Comparison of ENCODE assay signal across 8 cellular contexts in genomic region chr4:118684873-118685811, GRCh38. TPM values are rescaled to one million over a fixed set of nuclear protein-coding genes. Genes with fewer than 3 reads are reported as not detected.
DNase-seq lines count a peak whose midpoint lies in the region; ATAC-seq, FAIRE-seq and TF ChIP-seq lines count a peak whose summit lies in the region.

METTL14 (plus strand) TSS chr4:118685392; CDS start chr4:118685535, 143 bp downstream.

- H3K27me3 Mint-ChIP-seq in activated T-helper 1 cell treated with anti-CD3 and anti-CD28 coated beads, Interleukin-12 subunit alpha, Interleukin-12 subunit beta, Interleukin-2, Interleukin-4 antibody, amounts not matched to agents 30 ng/mL and 10 ng/mL and 1 ng/mL, durations not matched to agents 14 hours and 24 hours and 36 hours (ENCODE audit: insufficient read depth): no peaks in the 10 kb centered on the region
- no peaks in the 10 kb centered on the region for H3K27me3 Mint-ChIP-seq in naive thymus-derived CD4-positive, alpha-beta T cell
- H3K27me3 Mint-ChIP-seq in stimulated activated naive B cell treated with anti-CD40 and anti-IgM and Interleukin-4, amounts not matched to agents 10 μg/mL and 1 μg/mL and 100 μg/mL, for 72 hours: no peaks in the 10 kb centered on the region

- peaks cover 25% of the 10 kb centered on the region for H3K79me2 ChIP-seq in fibroblast of lung (ENCODE audit: control insufficient read depth, insufficient read depth, low read length)

- H3K4me1 ChIP-seq in fibroblast of lung (ENCODE audit: control insufficient read depth, extremely low read depth, insufficient read depth, low read length): peaks cover 7% of the 10 kb centered on the region
- peaks cover 13 to 14% of the 10 kb centered on the region in 2 donors for H3K4me1 ChIP-seq in naive thymus-derived CD4-positive, alpha-beta T cell (ENCODE audit: control insufficient read depth in 2 of 2, insufficient read depth in 2 of 2, low read length in 2 of 2)

- no peaks in the 10 kb centered on the region for H4K20me1 ChIP-seq in fibroblast of lung (ENCODE audit: control insufficient read depth, extremely low read depth, insufficient read depth, low read length)

- H3K9ac ChIP-seq in fibroblast of lung (ENCODE audit: insufficient read depth, low read length): peak within 1 kb of the TSS; percentile 80

- POLR2A ChIA-PET in naive thymus-derived CD4-positive, alpha-beta T cell (lab: Charles Lee): interaction anchor here (0.7 to 1.0 kb wide), 5 partner anchors 9 to 769 kb away, joined by 3 to 20 read pairs (median 4); no protein-coding TSS in a partner anchor

- FAIRE-seq in RCC 7860 (lab: Jason Lieb, UNC): peak; percentile 12

- no peaks in the 10 kb centered on the region for H3K9me3 ChIP-seq in fibroblast of lung (ENCODE audit: control insufficient read depth, insufficient read depth, low read depth, low read length)
- no peaks in the 10 kb centered on the region for H3K9me3 ChIP-seq in naive thymus-derived CD4-positive, alpha-beta T cell (ENCODE audit: control insufficient read depth in 2 of 3, low read length in 3 of 3)

- CTCF ChIA-PET in naive thymus-derived CD4-positive, alpha-beta T cell (lab: Charles Lee): interaction anchor here (0.7 kb wide), 1 partner anchor 713 kb away, joined by 4 read pairs; no protein-coding TSS in a partner anchor

- peaks cover 2% of the 10 kb centered on the region for H3K36me3 ChIP-seq in fibroblast of lung (ENCODE audit: control insufficient read depth, insufficient read depth, low read length)
- H3K36me3 ChIP-seq in naive thymus-derived CD4-positive, alpha-beta T cell (ENCODE audit: control insufficient read depth in 2 of 3, insufficient read depth in 3 of 3, low read length in 3 of 3): no peaks in the 10 kb centered on the region

- H2AFZ ChIP-seq in fibroblast of lung (ENCODE audit: low read length): peak within 1 kb of the TSS; percentile 99

- peaks cover 28% of the 10 kb centered on the region for H3K4me1 Mint-ChIP-seq in activated T-helper 1 cell treated with anti-CD3 and anti-CD28 coated beads, Interleukin-12 subunit alpha, Interleukin-12 subunit beta, Interleukin-2, Interleukin-4 antibody, amounts not matched to agents 30 ng/mL and 10 ng/mL and 1 ng/mL, durations not matched to agents 14 hours and 24 hours and 36 hours (ENCODE audit: low read depth)
- peaks cover 12 to 41% (median 33%) of the 10 kb centered on the region in 7 donors for H3K4me1 Mint-ChIP-seq in naive thymus-derived CD4-positive, alpha-beta T cell
- H3K4me1 Mint-ChIP-seq in stimulated activated naive B cell treated with anti-CD40 and anti-IgM and Interleukin-4, amounts not matched to agents 10 μg/mL and 1 μg/mL and 100 μg/mL, for 72 hours: peaks cover 4 to 15% of the 10 kb centered on the region in 2 donors

- H3K27ac Mint-ChIP-seq in activated T-helper 1 cell treated with anti-CD3 and anti-CD28 coated beads, Interleukin-12 subunit alpha, Interleukin-12 subunit beta, Interleukin-2, Interleukin-4 antibody, amounts not matched to agents 30 ng/mL and 10 ng/mL and 1 ng/mL, durations not matched to agents 14 hours and 24 hours and 36 hours: peak within 1 kb of the TSS; percentile 88
- H3K27ac Mint-ChIP-seq in naive thymus-derived CD4-positive, alpha-beta T cell: peak within 1 kb of the TSS; percentile 84 to 99 (median 96)
- H3K27ac Mint-ChIP-seq in stimulated activated naive B cell treated with anti-CD40 and anti-IgM and Interleukin-4, amounts not matched to agents 10 μg/mL and 1 μg/mL and 100 μg/mL, for 72 hours: peak within 1 kb of the TSS; percentile 97

- peak within 1 kb of the TSS; percentile 99 for H3K4me2 ChIP-seq in fibroblast of lung (ENCODE audit: extremely low read depth, insufficient read depth, low read length)

- peak in 1 of 2 donors; percentile 16 for TF ChIP-seq CTCF in fibroblast of lung (conservative IDR thresholded peaks at IDR 0.05 in 1 of 2, IDR thresholded peaks at IDR 0.05 in 1 of 2; ENCODE audit: low read depth in 1 of 2, low read length in 2 of 2)

- intact Hi-C loops in activated T-helper 1 cell treated with anti-CD3 and anti-CD28 coated beads, Interleukin-12 subunit alpha, Interleukin-12 subunit beta, Interleukin-2, Interleukin-4 antibody, amounts not matched to agents 30 ng/mL and 10 ng/mL and 1 ng/mL, durations not matched to agents 14 hours and 24 hours and 36 hours (cut with micrococcal nuclease): loop anchor here (1.0 to 10.0 kb wide), 5 partner anchors 28 to 770 kb away; partner anchors contain the start of gene USP53
- intact Hi-C loops in naive thymus-derived CD4-positive, alpha-beta T cell (cut with micrococcal nuclease): loop anchor here (1.0 to 5.0 kb wide), 10 partner anchors 47 to 615 kb away; partner anchors contain the start of genes USP53 (in 2 of the 2) and SEC24D (in 1 of the 2)

- ATAC-seq in GM21723 (IDR thresholded peaks at IDR 0.05; ENCODE audit: unreplicated experiment): peak; percentile 100
- peak; percentile 96 for ATAC-seq in naive thymus-derived CD4-positive, alpha-beta T cell
- ATAC-seq in stimulated activated naive B cell treated with anti-CD40 and anti-IgM and Interleukin-4, amounts not matched to agents 10 μg/mL and 1 μg/mL and 100 μg/mL, for 72 hours (replicated peaks): peak; percentile 99

- peak within 1 kb of the TSS; percentile 87 for H3K27ac ChIP-seq in fibroblast of lung (ENCODE audit: insufficient read depth, low read length)
- H3K27ac ChIP-seq in naive thymus-derived CD4-positive, alpha-beta T cell (ENCODE audit: low read depth, low read length): peak within 1 kb of the TSS; percentile 83

- H3K36me3 Mint-ChIP-seq in activated T-helper 1 cell treated with anti-CD3 and anti-CD28 coated beads, Interleukin-12 subunit alpha, Interleukin-12 subunit beta, Interleukin-2, Interleukin-4 antibody, amounts not matched to agents 30 ng/mL and 10 ng/mL and 1 ng/mL, durations not matched to agents 14 hours and 24 hours and 36 hours (ENCODE audit: low read depth): peaks cover 5% of the 10 kb centered on the region
- peaks cover 0 to 9% (median 4%) of the 10 kb centered on the region in 5 donors for H3K36me3 Mint-ChIP-seq in naive thymus-derived CD4-positive, alpha-beta T cell
- peaks cover 0 to 17% of the 10 kb centered on the region in 2 donors for H3K36me3 Mint-ChIP-seq in stimulated activated naive B cell treated with anti-CD40 and anti-IgM and Interleukin-4, amounts not matched to agents 10 μg/mL and 1 μg/mL and 100 μg/mL, for 72 hours

- H3K9me3 Mint-ChIP-seq in activated T-helper 1 cell treated with anti-CD3 and anti-CD28 coated beads, Interleukin-12 subunit alpha, Interleukin-12 subunit beta, Interleukin-2, Interleukin-4 antibody, amounts not matched to agents 30 ng/mL and 10 ng/mL and 1 ng/mL, durations not matched to agents 14 hours and 24 hours and 36 hours: no peaks in the 10 kb centered on the region
- H3K9me3 Mint-ChIP-seq in naive thymus-derived CD4-positive, alpha-beta T cell: no peaks in the 10 kb centered on the region
- peaks cover 0 to 1% of the 10 kb centered on the region in 2 donors for H3K9me3 Mint-ChIP-seq in stimulated activated naive B cell treated with anti-CD40 and anti-IgM and Interleukin-4, amounts not matched to agents 10 μg/mL and 1 μg/mL and 100 μg/mL, for 72 hours

- H3K4me3 ChIP-seq in fibroblast of lung (replicated peaks in 1 of 4; ENCODE audit: control extremely low read depth in 1 of 4, insufficient read depth in 1 of 4, low read depth in 3 of 4, low read length in 4 of 4): peak within 1 kb of the TSS; percentile 93 to 96 (median 94)
- peak within 1 kb of the TSS; percentile 84 for H3K4me3 ChIP-seq in naive thymus-derived CD4-positive, alpha-beta T cell (ENCODE audit: low read length)

- H3K27me3 ChIP-seq in fibroblast of lung (ENCODE audit: control insufficient read depth, insufficient read depth, low read length): no peaks in the 10 kb centered on the region
- no peaks in the 10 kb centered on the region for H3K27me3 ChIP-seq in naive thymus-derived CD4-positive, alpha-beta T cell (ENCODE audit: control insufficient read depth in 2 of 2, insufficient read depth in 2 of 2, low read length in 2 of 2)

- peak within 1 kb of the TSS; percentile 97 for H3K4me3 Mint-ChIP-seq in activated T-helper 1 cell treated with anti-CD3 and anti-CD28 coated beads, Interleukin-12 subunit alpha, Interleukin-12 subunit beta, Interleukin-2, Interleukin-4 antibody, amounts not matched to agents 30 ng/mL and 10 ng/mL and 1 ng/mL, durations not matched to agents 14 hours and 24 hours and 36 hours
- H3K4me3 Mint-ChIP-seq in naive thymus-derived CD4-positive, alpha-beta T cell: peak within 1 kb of the TSS; percentile 91 to 99 (median 97)
- H3K4me3 Mint-ChIP-seq in stimulated activated naive B cell treated with anti-CD40 and anti-IgM and Interleukin-4, amounts not matched to agents 10 μg/mL and 1 μg/mL and 100 μg/mL, for 72 hours: peak within 1 kb of the TSS; percentile 96 to 97

- DNase-seq in DMS79 treated with DMSO at 0.1 percent for 48 hours (lab: John Stamatoyannopoulos, UW): peak; percentile 59
- peak; percentile 72 for DNase-seq in KG1 (lab: John Stamatoyannopoulos, UW)
- DNase-seq in RCC 7860 (ENCODE audit: low spot score): peak; percentile 75
- peak; percentile 83 for DNase-seq in activated T-helper 1 cell treated with anti-CD3 and anti-CD28 coated beads, Interleukin-12 subunit alpha, Interleukin-12 subunit beta, Interleukin-2, Interleukin-4 antibody, amounts not matched to agents 30 ng/mL and 10 ng/mL and 1 ng/mL, durations not matched to agents 14 hours and 24 hours and 36 hours (ENCODE audit: low spot score)
- DNase-seq in fibroblast of lung (ENCODE audit: low read depth in 2 of 2): peak; percentile 86 to 93
- DNase-seq in naive thymus-derived CD4-positive, alpha-beta T cell: peak; percentile 71 to 86 (median 82)
- DNase-seq in stimulated activated naive B cell treated with anti-CD40 and anti-IgM and Interleukin-4, amounts not matched to agents 10 μg/mL and 1 μg/mL and 100 μg/mL, for 72 hours: peak; percentile 89

RNA-seq across cellular contexts. Expression of gene METTL14, which starts in this region (rescaled TPM):
- total RNA-seq in activated T-helper 1 cell treated with anti-CD3 and anti-CD28 coated beads, Interleukin-12 subunit alpha, Interleukin-12 subunit beta, Interleukin-2, Interleukin-4 antibody, amounts not matched to agents 30 ng/mL and 10 ng/mL and 1 ng/mL, durations not matched to agents 14 hours and 24 hours and 36 hours: 44.6 and 48.3 TPM in 2 replicates
- total RNA-seq in fibroblast of lung: 15.9 and 18.2 TPM in 2 replicates
- 24.6 and 29.7 TPM in 2 replicates for polyA plus RNA-seq in fibroblast of lung
- polyA plus RNA-seq in fibroblast of lung (2012): 16.7 and 18.7 TPM in 2 replicates
- 0.52 and 8.1 TPM in 2 replicates for polyA minus RNA-seq in fibroblast of lung (ENCODE audit: low replicate concordance)
- 10 to 100 TPM; 46.9 to 64.8 (median 48.7) TPM for total RNA-seq in naive thymus-derived CD4-positive, alpha-beta T cell
- 10 to 100 TPM; 32.7 to 40.9 TPM for polyA plus RNA-seq in naive thymus-derived CD4-positive, alpha-beta T cell

Comparison
In these comparisons a context has a peak if more than half of its experiments do, and no peak if none do; other contexts are left out.
1. Peak in every context shown above with its lines: DNase-seq, ATAC-seq, H3K4me3 ChIP-seq and H3K27ac ChIP-seq.